8 cellular contexts compared by ENCODE assay signal in the genomic region with DNA sequence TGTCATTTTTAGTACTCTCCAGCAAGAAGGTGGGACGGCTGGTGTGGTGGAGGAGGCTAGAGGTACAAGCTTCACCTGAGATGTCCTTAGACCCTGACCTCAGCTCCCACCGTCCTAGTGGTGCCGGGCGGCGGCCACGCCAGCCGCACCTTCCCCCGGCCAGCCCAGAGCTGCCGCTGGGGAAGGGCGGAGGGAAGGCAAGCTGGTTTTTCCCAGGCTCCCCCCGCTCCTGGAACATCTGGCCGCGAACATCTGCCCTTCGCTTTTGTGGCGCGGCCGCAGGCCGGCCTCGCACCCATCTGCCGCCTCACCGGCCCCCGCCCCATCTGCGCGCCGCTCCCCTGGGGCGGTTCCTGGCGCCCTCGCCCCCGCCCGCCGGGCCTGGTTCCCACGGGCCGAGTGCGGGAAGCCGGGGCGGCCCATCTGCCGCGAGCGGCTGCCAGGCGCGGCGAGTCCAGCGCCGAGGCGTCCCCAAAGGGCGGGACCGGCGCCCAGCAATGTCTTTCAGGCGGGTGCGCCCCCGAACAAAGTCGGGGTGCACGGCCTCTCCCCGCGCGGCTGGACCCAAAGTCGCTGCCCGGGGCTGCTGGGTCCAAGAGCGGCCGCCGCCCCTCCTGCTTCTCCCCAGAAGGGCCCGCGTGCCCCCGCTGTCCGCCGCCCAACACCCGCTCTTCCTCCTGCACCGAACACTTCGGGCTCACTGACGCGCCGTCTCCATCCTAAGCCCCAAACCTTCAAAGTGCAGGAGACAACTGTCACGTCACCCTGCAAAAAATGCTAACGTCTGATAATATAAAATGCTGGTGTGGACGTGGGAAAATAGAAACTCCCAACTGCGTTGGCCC. TPM values are rescaled to one million over a fixed set of nuclear protein-coding genes. Genes with fewer than 3 reads are reported as not detected.
DNase-seq lines count a peak whose midpoint lies in the region; ATAC-seq and TF ChIP-seq lines count a peak whose summit lies in the region.

No MANE protein-coding gene starts in this region.

- H3K27me3 Mint-ChIP-seq in central memory CD8-positive, alpha-beta T cell, result peaks cover 17% of the 10 kb centered on the region

- H3K27me3 ChIP-seq in right lobe of liver (no peaks in the 10 kb centered on the region), tibial artery (no peaks in the 10 kb centered on the region)

- intact Hi-C loops in right lobe of liver (cut with DNase I) (no loop called here), tibial artery (cut with DNase I; ENCODE audit: low total_unique reads) (no loop called here)

- peaks cover 8% of the 10 kb centered on the region for H3K4me1 Mint-ChIP-seq in central memory CD8-positive, alpha-beta T cell

- no peaks in the 10 kb centered on the region for H3K36me3 ChIP-seq in right lobe of liver
- no peaks in the 10 kb centered on the region for H3K36me3 ChIP-seq in tibial artery

- no peaks in the 10 kb centered on the region for H3K9me3 Mint-ChIP-seq in central memory CD8-positive, alpha-beta T cell

- H3K4me3 Mint-ChIP-seq in central memory CD8-positive, alpha-beta T cell, result peak overlapping the region; percentile 68

- H3K27ac ChIP-seq in right lobe of liver (peak overlapping the region; percentile 40 to 70 (median 43)), tibial artery (peak overlapping the region; percentile 79 to 87)

- H3K27ac Mint-ChIP-seq in central memory CD8-positive, alpha-beta T cell (ENCODE audit: low read depth), result no peak overlapping the region

- WGBS in right lobe of liver (ENCODE audit: insufficient coverage, low coverage, low lambda C conversion rate, missing lambda C conversion rate), result 16% methylated on average over 19 of the region's 76 CpGs

- TF ChIP-seq CTCF in right lobe of liver (IDR thresholded peaks at IDR 0.05) (no peak), tibial artery (IDR thresholded peaks at IDR 0.05) (no peak)

- no peaks in the 10 kb centered on the region for H3K9me3 ChIP-seq in right lobe of liver
- no peaks in the 10 kb centered on the region for H3K9me3 ChIP-seq in tibial artery

- peak; percentile 29 for TF ChIP-seq POLR2A in right lobe of liver (IDR thresholded peaks at IDR 0.05)

- H3K36me3 Mint-ChIP-seq in central memory CD8-positive, alpha-beta T cell (ENCODE audit: insufficient read depth), result peaks cover 9% of the 10 kb centered on the region

- ATAC-seq in central memory CD8-positive, alpha-beta T cell (replicated peaks; ENCODE audit: extremely low read depth, poor library complexity, severe bottlenecking), result no peak
- ATAC-seq in right lobe of liver (peak; percentile 86 to 93 (median 89)), HG03108 (IDR thresholded peaks at IDR 0.05; ENCODE audit: unreplicated experiment) (no peak)

- no peaks in the 10 kb centered on the region for H3K4me1 ChIP-seq in right lobe of liver
- peaks cover 0 to 17% (median 9%) of the 10 kb centered on the region in 4 donors for H3K4me1 ChIP-seq in tibial artery

- H3K4me3 ChIP-seq in right lobe of liver (peak overlapping the region; percentile 39 to 57 (median 49)), tibial artery (peak overlapping the region; percentile 52 to 62)

- DNase-seq in DMS 273 (lab: John Stamatoyannopoulos, UW; ENCODE audit: unreplicated experiment) (peak; percentile 97), MV-4-11 (lab: John Stamatoyannopoulos, UW) (peak; percentile 17), right lobe of liver (peak in 1 of 3 donors; percentile 65), tibial artery (peak in 1 of 2 donors; percentile 79), medulla oblongata (ENCODE audit: extremely low spot score) (no peak)
- no peak for DNase-seq in central memory CD8-positive, alpha-beta T cell (ENCODE audit: low spot score in 2 of 2)
- no peak for DNase-seq in activated CD4-positive, CD25-positive, alpha-beta regulatory T cell (lab: John Stamatoyannopoulos, UW)

RNA-seq across cellular contexts. Expression of gene ID1, which starts 17.3 kb away (rescaled TPM):
- 100 to 1,000 TPM in 2 of 6 experiments, 10 to 100 TPM in 4; 12.9 to 300 (median 35.0) TPM for total RNA-seq in right lobe of liver

RNA-seq across cellular contexts. Expression of gene COX4I2, which starts 49.9 kb away (rescaled TPM):
- total RNA-seq in right lobe of liver, result not detected

Comparison
In these comparisons a context has a peak if more than half of its experiments do, and no peak if none do; other contexts are left out.
1. DNase-seq: peak in DMS 273 (single experiment) and MV-4-11 (single experiment); none in central memory CD8-positive, alpha-beta T cell (0 of 2), activated CD4-positive, CD25-positive, alpha-beta regulatory T cell (0 of 4) and medulla oblongata (single experiment).
2. ATAC-seq: peak in right lobe of liver (4 of 4); none in central memory CD8-positive, alpha-beta T cell (single experiment) and HG03108 (single experiment).